13 cellular contexts compared by ENCODE assay signal in genomic region chr10:44311563-44311905, GRCh38.
A peak's percentile ranks its signal among the peaks of the same experiment; 100 is the strongest.
DNase-seq lines count a peak whose midpoint lies in the region; ATAC-seq and TF ChIP-seq lines count a peak whose summit lies in the region.
"Had no signal": no experiment of that assay in that cellular context is flagged by ENCODE, and none has a peak within 500 bp of the region (broad histone marks: within the 10 kb centered on the region; RNA-seq: fewer than 3 reads in every experiment).

No MANE protein-coding gene starts in this region.

- H3K79me2 ChIP-seq in KMS-11 (ENCODE audit: insufficient read depth, low read depth): no peaks in the 10 kb centered on the region

- intact Hi-C loops in CD8-positive, alpha-beta T cell (cut with DNase I, micrococcal nuclease): loop anchor here (1.0 to 5.0 kb wide), 2 partner anchors 619 to 640 kb away; no protein-coding TSS in a partner anchor
- intact Hi-C loops in esophagus muscularis mucosa (cut with DNase I): loop anchor here (5.0 kb wide), 2 partner anchors 619 to 639 kb away; no protein-coding TSS in a partner anchor
- intact Hi-C loops in sigmoid colon (cut with DNase I): loop anchor here (1.0 to 10.0 kb wide), 4 partner anchors 75 to 639 kb away; no protein-coding TSS in a partner anchor

- H3K4me3 Mint-ChIP-seq in CD8-positive, alpha-beta T cell: peak overlapping the region; percentile 7
- no peak overlapping the region for H3K4me3 Mint-ChIP-seq in progenitor cell of endocrine pancreas (ENCODE audit: low read depth)
- H3K4me3 Mint-ChIP-seq: activated CD4-positive, alpha-beta T cell treated with anti-CD3 and anti-CD28 coated beads for 36 hours; dendritic cell treated with granulocyte-macrophage colony-stimulating factor and Interleukin-4, amounts not matched to agents 40 ng/mL and 50 ng/mL, for 4 days; neural crest cell; stimulated activated naive CD8-positive, alpha-beta T cell treated with anti-CD3 and anti-CD28 coated beads, Interleukin-15, Interleukin-2, amounts not matched to agents 100 ng/mL and 50 ng/mL, for 24 hours had no signal

- no peaks in the 10 kb centered on the region for H3K36me3 ChIP-seq in CD8-positive, alpha-beta T cell (ENCODE audit: insufficient read depth, low read length)
- H3K36me3 ChIP-seq in KMS-11 (ENCODE audit: insufficient read depth): no peaks in the 10 kb centered on the region
- no peaks in the 10 kb centered on the region for H3K36me3 ChIP-seq in esophagus muscularis mucosa
- no peaks in the 10 kb centered on the region for H3K36me3 ChIP-seq in sigmoid colon

- 86% methylated on average over 10 of the region's 11 CpGs for WGBS in esophagus muscularis mucosa
- WGBS in sigmoid colon, 2 donors: 79 to 80% methylated on average over 11 of the region's 11 CpGs

- H4K20me1 ChIP-seq in KMS-11 (ENCODE audit: insufficient read depth): no peaks in the 10 kb centered on the region

- peak overlapping the region; percentile 66 for H2AFZ ChIP-seq in KMS-11 (ENCODE audit: low read depth)

- no peak for TF ChIP-seq EP300 in esophagus muscularis mucosa (IDR thresholded peaks at IDR 0.05)
- no peak for TF ChIP-seq EP300 in sigmoid colon (IDR thresholded peaks at IDR 0.05)

- peak overlapping the region; percentile 36 for H3K4me2 ChIP-seq in KMS-11

- DNase-seq in CD8-positive, alpha-beta T cell: no peak
- peak; percentile 72 for DNase-seq in esophagus muscularis mucosa (ENCODE audit: extremely low spot score)
- DNase-seq in progenitor cell of endocrine pancreas (ENCODE audit: low spot score, unreplicated experiment): no peak
- DNase-seq in sigmoid colon: no peak
- DNase-seq in middle frontal gyrus (ENCODE audit: extremely low spot score, low spot score): no peak
- DNase-seq: NCI-H2107 had no signal

- H3K4me1 Mint-ChIP-seq in CD8-positive, alpha-beta T cell (ENCODE audit: low read depth): peaks cover 10% of the 10 kb centered on the region
- H3K4me1 Mint-ChIP-seq in progenitor cell of endocrine pancreas (ENCODE audit: low read depth): peaks cover 2% of the 10 kb centered on the region

- H3K27me3 Mint-ChIP-seq in CD8-positive, alpha-beta T cell (ENCODE audit: low read depth): peaks cover 14% of the 10 kb centered on the region
- peaks cover 61% of the 10 kb centered on the region for H3K27me3 Mint-ChIP-seq in progenitor cell of endocrine pancreas

- H3K4me3 ChIP-seq in CD8-positive, alpha-beta T cell (ENCODE audit: low read depth, low read length): peak overlapping the region; percentile 28
- H3K4me3 ChIP-seq in KMS-11 (IDR thresholded peaks at IDR 0.05; ENCODE audit: insufficient read depth, low read depth, low read length) (no peak overlapping the region), esophagus muscularis mucosa (no peak overlapping the region), sigmoid colon (no peak overlapping the region)

- CTCF ChIA-PET in CD8-positive, alpha-beta T cell (lab: Charles Lee): interaction anchor here (1.0 to 1.4 kb wide), 4 partner anchors 9 to 641 kb away, joined by 3 to 6 read pairs (median 4); no protein-coding TSS in a partner anchor

- no peak for TF ChIP-seq POLR2A in esophagus muscularis mucosa (IDR thresholded peaks at IDR 0.05; ENCODE audit: low read depth)
- no peak for TF ChIP-seq POLR2A in sigmoid colon (IDR thresholded peaks at IDR 0.05)

- H3K9me3 ChIP-seq in CD8-positive, alpha-beta T cell (ENCODE audit: low read length): no peaks in the 10 kb centered on the region
- no peaks in the 10 kb centered on the region for H3K9me3 ChIP-seq in esophagus muscularis mucosa
- H3K9me3 ChIP-seq in sigmoid colon: no peaks in the 10 kb centered on the region

- POLR2A ChIA-PET in CD8-positive, alpha-beta T cell (lab: Charles Lee): no interaction called here

- peaks cover 7% of the 10 kb centered on the region for H3K4me1 ChIP-seq in CD8-positive, alpha-beta T cell (ENCODE audit: insufficient read depth, low read length)
- H3K4me1 ChIP-seq in KMS-11 (ENCODE audit: low read depth, poor library complexity, severe bottlenecking): peaks cover 4% of the 10 kb centered on the region
- peaks cover 4 to 32% (median 23%) of the 10 kb centered on the region in 4 donors for H3K4me1 ChIP-seq in esophagus muscularis mucosa
- H3K4me1 ChIP-seq in sigmoid colon: peaks cover 0 to 26% (median 10%) of the 10 kb centered on the region in 4 donors

- no peaks in the 10 kb centered on the region for H3K36me3 Mint-ChIP-seq in CD8-positive, alpha-beta T cell
- no peaks in the 10 kb centered on the region for H3K36me3 Mint-ChIP-seq in progenitor cell of endocrine pancreas (ENCODE audit: insufficient read depth)

- no peak overlapping the region; the same call in 1 of the 2 replicates for H3K9ac ChIP-seq in KMS-11

- no peak for TF ChIP-seq CTCF in CD8-positive, alpha-beta T cell (IDR thresholded peaks at IDR 0.05)
- no peak for TF ChIP-seq CTCF in KMS-11 (conservative IDR thresholded peaks at IDR 0.05; ENCODE audit: low read depth, low read length)
- TF ChIP-seq CTCF in esophagus muscularis mucosa (IDR thresholded peaks at IDR 0.05): no peak
- TF ChIP-seq CTCF in progenitor cell of endocrine pancreas (IDR thresholded peaks at IDR 0.05; ENCODE audit: unreplicated experiment): no peak
- TF ChIP-seq CTCF in sigmoid colon (IDR thresholded peaks at IDR 0.05): no peak

- ATAC-seq in CD8-positive, alpha-beta T cell: no peak
- ATAC-seq in HG02981 (IDR thresholded peaks at IDR 0.05; ENCODE audit: unreplicated experiment) (no peak), HG03139 (IDR thresholded peaks at IDR 0.05; ENCODE audit: unreplicated experiment) (no peak)

- no peaks in the 10 kb centered on the region for H3K9me3 Mint-ChIP-seq in CD8-positive, alpha-beta T cell
- H3K9me3 Mint-ChIP-seq in progenitor cell of endocrine pancreas (ENCODE audit: low read depth): no peaks in the 10 kb centered on the region
- H3K9me3 Mint-ChIP-seq: dendritic cell treated with granulocyte-macrophage colony-stimulating factor and Interleukin-4, amounts not matched to agents 40 ng/mL and 50 ng/mL, for 4 days had no signal

- H3K27me3 ChIP-seq in CD8-positive, alpha-beta T cell (ENCODE audit: insufficient read depth, low read length): no peaks in the 10 kb centered on the region
- no peaks in the 10 kb centered on the region for H3K27me3 ChIP-seq in KMS-11 (ENCODE audit: insufficient read depth, low read depth)
- peaks cover 0 to 2% (median 0%) of the 10 kb centered on the region in 4 donors for H3K27me3 ChIP-seq in esophagus muscularis mucosa
- H3K27me3 ChIP-seq in sigmoid colon: no peaks in the 10 kb centered on the region

- no peak overlapping the region for H3K27ac Mint-ChIP-seq in CD8-positive, alpha-beta T cell
- H3K27ac Mint-ChIP-seq in progenitor cell of endocrine pancreas: peak overlapping the region; percentile 63
- H3K27ac Mint-ChIP-seq: activated CD4-positive, alpha-beta T cell treated with anti-CD3 and anti-CD28 coated beads for 36 hours; dendritic cell treated with granulocyte-macrophage colony-stimulating factor and Interleukin-4, amounts not matched to agents 40 ng/mL and 50 ng/mL, for 4 days; stimulated activated naive CD8-positive, alpha-beta T cell treated with anti-CD3 and anti-CD28 coated beads, Interleukin-15, Interleukin-2, amounts not matched to agents 100 ng/mL and 50 ng/mL, for 24 hours had no signal

- H3K27ac ChIP-seq in CD8-positive, alpha-beta T cell (ENCODE audit: low read depth, low read length): no peak overlapping the region
- H3K27ac ChIP-seq in KMS-11: no peak overlapping the region
- H3K27ac ChIP-seq in esophagus muscularis mucosa (replicated peaks in 1 of 4): no peak overlapping the region
- H3K27ac ChIP-seq in sigmoid colon: no peak overlapping the region
